Comparison of ENCODE assay signal across 9 cellular contexts in genomic region chr22:30423296-30423958, GRCh38. TPM values are rescaled to one million over a fixed set of nuclear protein-coding genes. Genes with fewer than 3 reads are reported as not detected.
DNase-seq lines count a peak whose midpoint lies in the region; ATAC-seq and TF ChIP-seq lines count a peak whose summit lies in the region.
"Had no signal": no experiment of that assay in that cellular context is flagged by ENCODE, and none has a peak within 500 bp of the region (broad histone marks: within the 10 kb centered on the region; RNA-seq: fewer than 3 reads in every experiment).

No MANE protein-coding gene starts in this region.

- DNase-seq in G401 (ENCODE audit: low spot score) (peak; percentile 48), MM.1S (peak; percentile 21), activated T-cell treated with anti-CD3 and anti-CD28 coated beads for 4 hours (peak; percentile 22), fibroblast of mammary gland (ENCODE audit: low read depth) (no peak), omental fat pad (ENCODE audit: low spot score) (no peak), NCI-H1436 (lab: John Stamatoyannopoulos, UW) (no peak), COLO829 (ENCODE audit: low spot score) (no peak)

- H3K9me3 ChIP-seq in MM.1S (replicated peaks; ENCODE audit: insufficient read depth, low read length) = no peaks in the 10 kb centered on the region

- H2AFZ ChIP-seq in MM.1S (ENCODE audit: low read length) = peak overlapping the region; percentile 80

- no peaks in the 10 kb centered on the region for H3K27me3 ChIP-seq in MM.1S (replicated peaks; ENCODE audit: insufficient read depth, low read length)

- no peaks in the 10 kb centered on the region for H4K20me1 ChIP-seq in MM.1S (ENCODE audit: insufficient read depth, low read length)

- no peaks in the 10 kb centered on the region for H3K9me2 ChIP-seq in MM.1S (replicated peaks; ENCODE audit: insufficient read depth, low read length)

- no peaks in the 10 kb centered on the region for H3K36me3 ChIP-seq in MM.1S (replicated peaks; ENCODE audit: insufficient read depth, low read length)

- TF ChIP-seq CTCF in MM.1S (IDR thresholded peaks at IDR 0.05; ENCODE audit: low read length) (no peak), fibroblast of mammary gland (conservative IDR thresholded peaks at IDR 0.05; ENCODE audit: control insufficient read depth, insufficient read depth, low read depth, low read length) (no peak), omental fat pad (IDR thresholded peaks at IDR 0.05) (no peak)

- H3K27ac ChIP-seq in MM.1S (ENCODE audit: low read length) = peak overlapping the region; percentile 67; the same call in 1 of the 2 replicates

- peak overlapping the region; percentile 84 for H3K4me3 ChIP-seq in MM.1S (ENCODE audit: low read length)
- peak overlapping the region; percentile 38 for H3K4me3 ChIP-seq in fibroblast of mammary gland (ENCODE audit: control insufficient read depth, low read depth, low read length)

- H3K4me2 ChIP-seq in MM.1S (ENCODE audit: low read depth, low read length) = peak overlapping the region; percentile 95

- in situ Hi-C loops in G401 (cut with HindIII; ENCODE audit: low sequenced_read_pairs) = no loop called here

- peaks cover 19% of the 10 kb centered on the region for H3F3A ChIP-seq in MM.1S (ENCODE audit: insufficient read depth, low read length)

- H3K4me1 ChIP-seq in MM.1S (ENCODE audit: low read length) = peaks cover 20% of the 10 kb centered on the region

- peaks cover 17% of the 10 kb centered on the region for H3K79me2 ChIP-seq in MM.1S (ENCODE audit: low read length)

- peak overlapping the region; percentile 89 for H3K9ac ChIP-seq in MM.1S (ENCODE audit: low read length)

- ATAC-seq in GM21825 (IDR thresholded peaks at IDR 0.05; ENCODE audit: unreplicated experiment) = peak; percentile 16
- ATAC-seq in omental fat pad (ENCODE audit: low FRiP score) = peak; percentile 30

RNA-seq across cellular contexts. Expression of gene MTFP1, which starts 2.1 kb away (rescaled TPM):
- total RNA-seq in G401 (2014; rRNA removed; shearing (Covaris generic)) = 79.7 and 96.7 TPM in 2 replicates
- 10 to 100 TPM; 11.2 to 14.7 (median 14.1) TPM for total RNA-seq in omental fat pad

RNA-seq across cellular contexts. Expression of gene SEC14L2, which starts 26.6 kb away (rescaled TPM):
- 13.1 and 15.8 TPM in 2 replicates for total RNA-seq in G401 (2014; rRNA removed; shearing (Covaris generic))
- 1 to 10 TPM; 3.0 to 8.8 (median 5.0) TPM for total RNA-seq in omental fat pad

RNA-seq across cellular contexts. Expression of gene RNF215, which starts 36.2 kb away (rescaled TPM):
- 20.5 and 23.2 TPM in 2 replicates for total RNA-seq in G401 (2014; rRNA removed; shearing (Covaris generic))
- 10 to 100 TPM in 3 of 4 donors, 1 to 10 TPM in 1; 6.7 to 16.9 (median 11.8) TPM for total RNA-seq in omental fat pad

RNA-seq across cellular contexts. Expression of gene SEC14L3, which starts 48.4 kb away (rescaled TPM):
- total RNA-seq in G401 (2014; rRNA removed; shearing (Covaris generic)) = not detected in 2 replicates
- not detected for total RNA-seq in omental fat pad
- total RNA-seq: activated CD8-positive, alpha-beta memory T cell treated with anti-CD3 and anti-CD28 coated beads for 36 hours had no signal

Comparison
In these comparisons a context has a peak if more than half of its experiments do, and no peak if none do; other contexts are left out.
1. DNase-seq: peak in G401 (single experiment), MM.1S (single experiment) and activated T-cell treated with anti-CD3 and anti-CD28 coated beads for 4 hours (single experiment); none in fibroblast of mammary gland (single experiment), omental fat pad (single experiment), NCI-H1436 (single experiment) and COLO829 (single experiment).